ENCODE assay signal across 9 cellular contexts in genomic region chr3:34361921-34362320, GRCh38.
DNase-seq lines count a peak whose midpoint lies in the region; ATAC-seq and TF ChIP-seq lines count a peak whose summit lies in the region.
"Had no signal": no experiment of that assay in that cellular context is flagged by ENCODE, and none has a peak within 500 bp of the region (broad histone marks: within the 10 kb centered on the region; RNA-seq: fewer than 3 reads in every experiment).

No MANE protein-coding gene starts in this region.

- H3K4me1 ChIP-seq in breast epithelium: no peaks in the 10 kb centered on the region
- H3K4me1 ChIP-seq in effector memory CD4-positive, alpha-beta T cell (ENCODE audit: control insufficient read depth, insufficient read depth, low read length, poor library complexity, severe bottlenecking): no peaks in the 10 kb centered on the region

- H3K27me3 ChIP-seq in breast epithelium: no peaks in the 10 kb centered on the region
- H3K27me3 ChIP-seq in CD4-positive, alpha-beta T cell (ENCODE audit: control insufficient read depth, insufficient read depth, low read length): no peaks in the 10 kb centered on the region
- no peaks in the 10 kb centered on the region for H3K27me3 ChIP-seq in effector memory CD4-positive, alpha-beta T cell (replicated peaks; ENCODE audit: control insufficient read depth, insufficient read depth, low read length, poor library complexity, severe bottlenecking)

- H3K27me3 Mint-ChIP-seq in CD4-positive, alpha-beta T cell: peaks cover 9% of the 10 kb centered on the region

- no peak overlapping the region for H3K4me3 Mint-ChIP-seq in CD4-positive, alpha-beta T cell

- intact Hi-C loops in breast epithelium (cut with DNase I; ENCODE audit: low total_unique reads): no loop called here
- intact Hi-C loops in CD4-positive, alpha-beta T cell (cut with DNase I, micrococcal nuclease): no loop called here

- no peaks in the 10 kb centered on the region for H3K9me3 Mint-ChIP-seq in CD4-positive, alpha-beta T cell

- CTCF ChIA-PET in CD4-positive, alpha-beta T cell (lab: Charles Lee): no interaction called here

- no peak overlapping the region for H3K4me3 ChIP-seq in breast epithelium
- H3K4me3 ChIP-seq in effector memory CD4-positive, alpha-beta T cell (ENCODE audit: insufficient read depth, low read depth, low read length, poor library complexity, severe bottlenecking): no peak overlapping the region

- POLR2A ChIA-PET in CD4-positive, alpha-beta T cell (lab: Charles Lee): no interaction called here

- TF ChIP-seq POLR2A in breast epithelium (IDR thresholded peaks at IDR 0.05): no peak

- no peak for TF ChIP-seq CTCF in breast epithelium (IDR thresholded peaks at IDR 0.05)
- TF ChIP-seq CTCF in CD4-positive, alpha-beta T cell (IDR thresholded peaks at IDR 0.05): no peak

- DNase-seq in inferior parietal cortex (ENCODE audit: extremely low spot score) (peak; percentile 42), breast epithelium (ENCODE audit: low spot score in 2 of 2) (no peak)
- DNase-seq in stimulated activated CD4-positive, alpha-beta T cell treated with anti-CD3 and anti-CD28 coated beads, Interleukin-2, amount 100 ng/mL, for 48 hours: no peak
- DNase-seq in CD4-positive, alpha-beta T cell: no peak
- no peak for DNase-seq in effector memory CD4-positive, alpha-beta T cell
- DNase-seq: NCI-H187 had no signal

- ATAC-seq in GM18519 (IDR thresholded peaks at IDR 0.05; ENCODE audit: low FRiP score, unreplicated experiment) (peak; percentile 96), GM21423 (IDR thresholded peaks at IDR 0.05; ENCODE audit: unreplicated experiment) (peak; percentile 97), HG03342 (IDR thresholded peaks at IDR 0.05; ENCODE audit: unreplicated experiment) (peak; percentile 94)
- ATAC-seq in CD4-positive, alpha-beta T cell (ENCODE audit: poor library complexity): no peak

- no peak overlapping the region for H3K27ac Mint-ChIP-seq in CD4-positive, alpha-beta T cell

- H3K4me1 Mint-ChIP-seq in CD4-positive, alpha-beta T cell (ENCODE audit: low read depth): peaks cover 5% of the 10 kb centered on the region

- no peaks in the 10 kb centered on the region for H3K36me3 ChIP-seq in breast epithelium
- H3K36me3 ChIP-seq in effector memory CD4-positive, alpha-beta T cell (ENCODE audit: control insufficient read depth, insufficient read depth, low read length): no peaks in the 10 kb centered on the region

- H3K9me3 ChIP-seq in breast epithelium: no peaks in the 10 kb centered on the region
- H3K9me3 ChIP-seq in CD4-positive, alpha-beta T cell (ENCODE audit: control insufficient read depth, low read length): no peaks in the 10 kb centered on the region
- H3K9me3 ChIP-seq in effector memory CD4-positive, alpha-beta T cell (ENCODE audit: control insufficient read depth, low read length): no peaks in the 10 kb centered on the region

- no peaks in the 10 kb centered on the region for H3K36me3 Mint-ChIP-seq in CD4-positive, alpha-beta T cell (ENCODE audit: low read depth)

- no peak overlapping the region for H3K27ac ChIP-seq in breast epithelium
- no peak overlapping the region for H3K27ac ChIP-seq in CD4-positive, alpha-beta T cell (ENCODE audit: low read depth, low read length)
- H3K27ac ChIP-seq in effector memory CD4-positive, alpha-beta T cell (ENCODE audit: insufficient read depth, low read length, poor library complexity, severe bottlenecking): no peak overlapping the region
